8 cellular contexts compared by ENCODE assay signal in genomic region chr19:49877879-49878743, GRCh38. TPM values are rescaled to one million over a fixed set of nuclear protein-coding genes. Genes with fewer than 3 reads are reported as not detected.
DNase-seq lines count a peak whose midpoint lies in the region; ATAC-seq, FAIRE-seq and TF ChIP-seq lines count a peak whose summit lies in the region.

No MANE protein-coding gene starts in this region.

- no peak for TF ChIP-seq CTCF in AG09319 (IDR thresholded peaks at IDR 0.05; ENCODE audit: low read depth, low read length)
- no peak for TF ChIP-seq CTCF in WI38 (IDR thresholded peaks at IDR 0.05; ENCODE audit: low read depth, low read length)
- no peak for TF ChIP-seq CTCF in keratinocyte (optimal IDR thresholded peaks at IDR 0.05 in 1 of 3, IDR thresholded peaks at IDR 0.05 in 1 of 3, conservative IDR thresholded peaks at IDR 0.05 in 1 of 3; ENCODE audit: extremely low read depth in 1 of 3, insufficient read depth in 2 of 3, low read length in 3 of 3)

- peak; percentile 44 for FAIRE-seq in keratinocyte (lab: Jason Lieb, UNC)

- H3K9me1 ChIP-seq in keratinocyte (ENCODE audit: control insufficient read depth, extremely low read depth, insufficient read depth, low read length), result no peaks in the 10 kb centered on the region

- DNase-seq in AG09319 (ENCODE audit: extremely low read depth, low read depth) (peak; percentile 95), NCI-H2196 treated with DMSO at 0.1 percent for 48 hours (lab: John Stamatoyannopoulos, UW; ENCODE audit: unreplicated experiment) (peak; percentile 89), keratinocyte (ENCODE audit: low read depth, low spot score) (peak; percentile 83)
- DNase-seq in central memory CD8-positive, alpha-beta T cell (ENCODE audit: low spot score in 2 of 2), result peak in 1 of 2 donors; percentile 96
- peak; percentile 94 to 98 for DNase-seq in stimulated activated CD4-positive, alpha-beta T cell treated with anti-CD3 and anti-CD28 coated beads, Interleukin-15, amount 100 ng/mL, for 1 hour (ENCODE audit: low read depth in 1 of 2, low spot score in 1 of 2)

- peak overlapping the region; percentile 82 for H3K4me2 ChIP-seq in keratinocyte (ENCODE audit: control insufficient read depth, extremely low read depth, insufficient read depth, low read depth, low read length)

- peaks cover 4% of the 10 kb centered on the region for H3K9me3 ChIP-seq in keratinocyte (ENCODE audit: control insufficient read depth, low read depth, low read length)

- peak overlapping the region; percentile 97 for H2AFZ ChIP-seq in keratinocyte (ENCODE audit: control insufficient read depth, low read length)

- H4K20me1 ChIP-seq in keratinocyte (ENCODE audit: control insufficient read depth, extremely low read depth, insufficient read depth, low read length), result no peaks in the 10 kb centered on the region

- no peaks in the 10 kb centered on the region for H3K9me3 Mint-ChIP-seq in central memory CD8-positive, alpha-beta T cell

- no peaks in the 10 kb centered on the region for H3K27me3 Mint-ChIP-seq in central memory CD8-positive, alpha-beta T cell

- H3K4me3 ChIP-seq in WI38 (ENCODE audit: low read depth, low read length) (peak overlapping the region; percentile 89), keratinocyte (ENCODE audit: control insufficient read depth in 2 of 3, extremely low read depth in 1 of 3, insufficient read depth in 2 of 3, low read depth in 1 of 3, low read length in 3 of 3) (peak overlapping the region; percentile 86 to 95 (median 92))

- H3K27me3 ChIP-seq in keratinocyte (ENCODE audit: control insufficient read depth, extremely low read depth, insufficient read depth, low read length), result no peaks in the 10 kb centered on the region

- peak; percentile 35 for ATAC-seq in GM18907 (IDR thresholded peaks at IDR 0.05; ENCODE audit: unreplicated experiment)
- ATAC-seq in HG03135 (IDR thresholded peaks at IDR 0.05; ENCODE audit: unreplicated experiment), result peak; percentile 47
- peak; percentile 52 for ATAC-seq in central memory CD8-positive, alpha-beta T cell (replicated peaks; ENCODE audit: extremely low read depth, poor library complexity, severe bottlenecking)

- H3K36me3 ChIP-seq in keratinocyte (ENCODE audit: control insufficient read depth in 2 of 2, extremely low read depth in 1 of 2, insufficient read depth in 2 of 2, low read length in 2 of 2), result peaks cover 27 to 31% of the 10 kb centered on the region in 2 experiments

- peaks cover 23% of the 10 kb centered on the region for H3K36me3 Mint-ChIP-seq in central memory CD8-positive, alpha-beta T cell (ENCODE audit: insufficient read depth)

- peak overlapping the region; percentile 100 for H3K27ac ChIP-seq in keratinocyte (ENCODE audit: control insufficient read depth, insufficient read depth, low read length)

- peaks cover 23% of the 10 kb centered on the region for H3K4me1 ChIP-seq in keratinocyte (ENCODE audit: control insufficient read depth, extremely low read depth, insufficient read depth, low read length)

- peaks cover 24% of the 10 kb centered on the region for H3K4me1 Mint-ChIP-seq in central memory CD8-positive, alpha-beta T cell

- dilution Hi-C loops in keratinocyte (cut with MboI; ENCODE audit: extremely low pct_ligation_motif_present, low sequenced_read_pairs), result no loop called here

- no peak overlapping the region for H3K4me3 Mint-ChIP-seq in central memory CD8-positive, alpha-beta T cell

- H3K27ac Mint-ChIP-seq in central memory CD8-positive, alpha-beta T cell (ENCODE audit: low read depth), result no peak overlapping the region

- H3K9ac ChIP-seq in keratinocyte (ENCODE audit: control insufficient read depth, extremely low read depth, insufficient read depth, low read length), result peak overlapping the region; percentile 99

- H3K79me2 ChIP-seq in keratinocyte (ENCODE audit: control insufficient read depth, insufficient read depth, low read length), result peaks cover 35% of the 10 kb centered on the region

RNA-seq across cellular contexts. Expression of gene TBC1D17, which starts 0.6 kb away (rescaled TPM):
- 9.0 to 25.6 TPM (median 9.4 TPM) in 3 replicates for polyA plus RNA-seq in keratinocyte
- 5.1 TPM for polyA plus RNA-seq in keratinocyte (2011; ENCODE audit: low read depth)
- polyA plus RNA-seq in keratinocyte (2011; cell fraction: cytosol; rRNA removed), result 15.5 and 20.2 TPM in 2 replicates
- 19.6 and 29.7 TPM in 2 replicates for polyA plus RNA-seq in keratinocyte (2011; cell fraction: nucleus; rRNA removed)
- polyA plus RNA-seq in keratinocyte (2012; ENCODE audit: low replicate concordance), result 22.6 and 24.6 TPM in 2 replicates
- polyA minus RNA-seq in keratinocyte, result 9.2 to 31.4 TPM (median 11.6 TPM) in 3 replicates
- 19.8 TPM for polyA minus RNA-seq in keratinocyte (2011; cell fraction: cytosol; rRNA and poly(A)+ RNA removed)
- 12.9 and 17.7 TPM in 2 replicates for polyA minus RNA-seq in keratinocyte (2011; cell fraction: nucleus; rRNA and poly(A)+ RNA removed)

RNA-seq across cellular contexts. Expression of gene AKT1S1, which starts 1.0 kb away (rescaled TPM):
- 27.2 to 43.8 TPM (median 28.8 TPM) in 3 replicates for polyA plus RNA-seq in keratinocyte
- 12.1 TPM for polyA plus RNA-seq in keratinocyte (2011; ENCODE audit: low read depth)
- polyA plus RNA-seq in keratinocyte (2011; cell fraction: cytosol; rRNA removed), result 35.0 and 54.7 TPM in 2 replicates
- 35.4 and 46.8 TPM in 2 replicates for polyA plus RNA-seq in keratinocyte (2011; cell fraction: nucleus; rRNA removed)
- 31.8 and 54.4 TPM in 2 replicates for polyA plus RNA-seq in keratinocyte (2012; ENCODE audit: low replicate concordance)
- 15.9 to 41.5 TPM (median 21.8 TPM) in 3 replicates for polyA minus RNA-seq in keratinocyte
- 43.9 TPM for polyA minus RNA-seq in keratinocyte (2011; cell fraction: cytosol; rRNA and poly(A)+ RNA removed)
- 12.0 and 15.3 TPM in 2 replicates for polyA minus RNA-seq in keratinocyte (2011; cell fraction: nucleus; rRNA and poly(A)+ RNA removed)

RNA-seq across cellular contexts. Expression of gene PNKP, which starts 10.7 kb away (rescaled TPM):
- 19.3 to 26.4 TPM (median 19.6 TPM) in 3 replicates for polyA plus RNA-seq in keratinocyte
- polyA plus RNA-seq in keratinocyte (2011; ENCODE audit: low read depth), result 12.0 TPM
- polyA plus RNA-seq in keratinocyte (2011; cell fraction: cytosol; rRNA removed), result 6.5 and 15.1 TPM in 2 replicates
- polyA plus RNA-seq in keratinocyte (2011; cell fraction: nucleus; rRNA removed), result 58.6 and 72.5 TPM in 2 replicates
- 20.7 and 36.0 TPM in 2 replicates for polyA plus RNA-seq in keratinocyte (2012; ENCODE audit: low replicate concordance)
- 12.3 to 38.4 TPM (median 17.5 TPM) in 3 replicates for polyA minus RNA-seq in keratinocyte
- 22.1 TPM for polyA minus RNA-seq in keratinocyte (2011; cell fraction: cytosol; rRNA and poly(A)+ RNA removed)
- 29.1 and 33.6 TPM in 2 replicates for polyA minus RNA-seq in keratinocyte (2011; cell fraction: nucleus; rRNA and poly(A)+ RNA removed)

RNA-seq across cellular contexts. Expression of gene IL4I1, which starts 18.6 kb away (rescaled TPM):
- polyA plus RNA-seq in keratinocyte, result 0.09 to 0.22 TPM (median 0.13 TPM) in 3 replicates
- not detected for polyA plus RNA-seq in keratinocyte (2011; ENCODE audit: low read depth)
- polyA plus RNA-seq in keratinocyte (2011; cell fraction: cytosol; rRNA removed), result not detected in 2 replicates
- not detected in 2 replicates for polyA plus RNA-seq in keratinocyte (2011; cell fraction: nucleus; rRNA removed)
- polyA plus RNA-seq in keratinocyte (2012; ENCODE audit: low replicate concordance), result 0.31 TPM in 1 of 2 replicates, not detected in the other
- not detected in 3 replicates for polyA minus RNA-seq in keratinocyte
- not detected for polyA minus RNA-seq in keratinocyte (2011; cell fraction: cytosol; rRNA and poly(A)+ RNA removed)
- not detected in 2 replicates for polyA minus RNA-seq in keratinocyte (2011; cell fraction: nucleus; rRNA and poly(A)+ RNA removed)

RNA-seq across cellular contexts. Expression of gene PTOV1, which starts 27.2 kb away (rescaled TPM):
- 22.9 to 49.0 TPM (median 32.1 TPM) in 3 replicates for polyA plus RNA-seq in keratinocyte
- polyA plus RNA-seq in keratinocyte (2011; ENCODE audit: low read depth), result 54.8 TPM
- polyA plus RNA-seq in keratinocyte (2011; cell fraction: cytosol; rRNA removed), result 22.2 and 39.2 TPM in 2 replicates
- polyA plus RNA-seq in keratinocyte (2011; cell fraction: nucleus; rRNA removed), result 59.3 and 74.1 TPM in 2 replicates
- 74.8 and 79.1 TPM in 2 replicates for polyA plus RNA-seq in keratinocyte (2012; ENCODE audit: low replicate concordance)
- polyA minus RNA-seq in keratinocyte, result 39.9 to 100 TPM (median 40.4 TPM) in 3 replicates
- 84.6 TPM for polyA minus RNA-seq in keratinocyte (2011; cell fraction: cytosol; rRNA and poly(A)+ RNA removed)
- 26.4 and 29.0 TPM in 2 replicates for polyA minus RNA-seq in keratinocyte (2011; cell fraction: nucleus; rRNA and poly(A)+ RNA removed)
